ENCODE assay signal across 14 cellular contexts in genomic region chr12:62712561-62712960, GRCh38.
"Had no signal": no experiment of that assay in that cellular context is flagged by ENCODE, and none has a peak within 500 bp of the region (broad histone marks: within the 10 kb centered on the region; RNA-seq: fewer than 3 reads in every experiment).

No MANE protein-coding gene starts in this region.

- H3K4me1 ChIP-seq: colonic mucosa had no signal

- H3K4me3 ChIP-seq: adrenal gland, colonic mucosa, esophagus muscularis mucosa, hepatocyte, ovary, tibial nerve, vagina had no signal

- ATAC-seq: natural killer cell treated with Interleukin-12 subunit alpha and Interleukin-12 subunit beta and Interleukin-15 and Interleukin-18, amount 100 ng/mL, for 72 hours; stimulated activated memory B cell treated with anti-CD40 and anti-IgM and Interleukin-4, amounts not matched to agents 10 μg/mL and 1 μg/mL and 100 μg/mL, for 72 hours had no signal

- H3K9me3 ChIP-seq: adrenal gland, colonic mucosa, esophagus muscularis mucosa, ovary, tibial nerve, vagina had no signal

- H3K4me2 ChIP-seq: hepatocyte had no signal

- H3K27ac ChIP-seq: adrenal gland, colonic mucosa, esophagus muscularis mucosa, hepatocyte, ovary had no signal

- H3K79me2 ChIP-seq: hepatocyte had no signal

- H3K36me3 ChIP-seq: adrenal gland, colonic mucosa, esophagus muscularis mucosa, ovary, tibial nerve, vagina had no signal

- DNase-seq: activated CD4-positive, alpha-beta T cell treated with anti-CD3 and anti-CD28 coated beads, Interleukin-2, amount 50 U/mL, for 4 hours; activated CD4-positive, CD25-positive, alpha-beta regulatory T cell treated with anti-CD3 and anti-CD28 coated beads, Interleukin-2, amount 50 U/mL, for 72 hours; activated naive CD4-positive, alpha-beta T cell treated with anti-CD3 and anti-CD28 coated beads, Interleukin-2, amount 10 ng/mL, durations not matched to agents 7 days and 5 days; activated T-cell treated with anti-CD3 and anti-CD28 coated beads, Interleukin-2, amount 50 U/mL, for 24 hours; adrenal gland; colonic mucosa; left ventricle myocardium superior; ovary had no signal

- H2AFZ ChIP-seq: hepatocyte had no signal

- H3K27me3 ChIP-seq: adrenal gland, colonic mucosa, esophagus muscularis mucosa, hepatocyte, ovary, tibial nerve, vagina had no signal
